ENCODE assay signal across 11 cellular contexts in genomic region chr22:39469681-39470461, GRCh38. TPM values are rescaled to one million over a fixed set of nuclear protein-coding genes. Genes with fewer than 3 reads are reported as not detected.
DNase-seq lines count a peak whose midpoint lies in the region; ATAC-seq and TF ChIP-seq lines count a peak whose summit lies in the region.
"Had no signal": no experiment of that assay in that cellular context is flagged by ENCODE, and none has a peak within 500 bp of the region (broad histone marks: within the 10 kb centered on the region; RNA-seq: fewer than 3 reads in every experiment).

No MANE protein-coding gene starts in this region.

- no peak overlapping the region for H3K27ac Mint-ChIP-seq in activated T-cell treated with anti-CD3 and anti-CD28 coated beads, Interleukin-2, amount 50 U/mL, for 24 hours
- H3K27ac Mint-ChIP-seq: activated CD8-positive, alpha-beta memory T cell treated with anti-CD3 and anti-CD28 coated beads, Interleukin-2, amount 10 ng/mL, durations not matched to agents 7 days and 5 days had no signal

- peaks cover 0 to 12% (median 0%) of the 10 kb centered on the region in 4 donors for H3K27me3 ChIP-seq in esophagus muscularis mucosa

- no peaks in the 10 kb centered on the region for H3K36me3 ChIP-seq in esophagus muscularis mucosa

- H3K4me3 Mint-ChIP-seq in activated T-cell treated with anti-CD3 and anti-CD28 coated beads, Interleukin-2, amount 50 U/mL, for 24 hours = no peak overlapping the region
- H3K4me3 Mint-ChIP-seq: activated CD8-positive, alpha-beta memory T cell treated with anti-CD3 and anti-CD28 coated beads, Interleukin-2, amount 10 ng/mL, durations not matched to agents 7 days and 5 days had no signal

- TF ChIP-seq POLR2A in esophagus muscularis mucosa (IDR thresholded peaks at IDR 0.05; ENCODE audit: low read depth) = no peak

- TF ChIP-seq EP300 in esophagus muscularis mucosa (IDR thresholded peaks at IDR 0.05) = no peak

- peak overlapping the region in 3 of 4 donors; percentile 57 to 69 (median 64) for H3K27ac ChIP-seq in esophagus muscularis mucosa (replicated peaks in 1 of 4)

- H3K27me3 Mint-ChIP-seq in activated T-cell treated with anti-CD3 and anti-CD28 coated beads, Interleukin-2, amount 50 U/mL, for 24 hours = no peaks in the 10 kb centered on the region
- H3K27me3 Mint-ChIP-seq: activated CD8-positive, alpha-beta memory T cell treated with anti-CD3 and anti-CD28 coated beads, Interleukin-2, amount 10 ng/mL, durations not matched to agents 7 days and 5 days had no signal

- DNase-seq in DMS53 (lab: John Stamatoyannopoulos, UW) (peak; percentile 75), NCI-H345 treated with DMSO at 0.1 percent for 48 hours (lab: John Stamatoyannopoulos, UW; ENCODE audit: unreplicated experiment) (peak; percentile 43), esophagus muscularis mucosa (ENCODE audit: extremely low spot score) (no peak), occipital lobe (lab: John Stamatoyannopoulos, UW) (peak; percentile 62)
- DNase-seq in stimulated activated naive CD4-positive, alpha-beta T cell treated with Interleukin-2 at 50 U/mL for 16 hours (lab: John Stamatoyannopoulos, UW) = no peak
- DNase-seq in activated T-cell treated with anti-CD3 and anti-CD28 coated beads, Interleukin-2, amount 50 U/mL, for 24 hours = no peak
- DNase-seq in activated CD4-positive, CD25-positive, alpha-beta regulatory T cell treated with anti-CD3 and anti-CD28 coated beads, Interleukin-2, amount 50 U/mL, for 72 hours = no peak
- DNase-seq: activated CD8-positive, alpha-beta memory T cell treated with anti-CD3 and anti-CD28 coated beads, Interleukin-2, amount 10 ng/mL, durations not matched to agents 7 days and 5 days; dermis blood vessel endothelial cell; RPMI8226 had no signal

- no peak for TF ChIP-seq CTCF in esophagus muscularis mucosa (IDR thresholded peaks at IDR 0.05)

- no peaks in the 10 kb centered on the region for H3K36me3 Mint-ChIP-seq in activated T-cell treated with anti-CD3 and anti-CD28 coated beads, Interleukin-2, amount 50 U/mL, for 24 hours (ENCODE audit: low read depth)
- H3K36me3 Mint-ChIP-seq: activated CD8-positive, alpha-beta memory T cell treated with anti-CD3 and anti-CD28 coated beads, Interleukin-2, amount 10 ng/mL, durations not matched to agents 7 days and 5 days had no signal

- no peak for ATAC-seq in GM21825 (IDR thresholded peaks at IDR 0.05; ENCODE audit: unreplicated experiment)
- ATAC-seq: activated CD8-positive, alpha-beta memory T cell treated with anti-CD3 and anti-CD28 coated beads, Interleukin-2, amount 10 ng/mL, durations not matched to agents 7 days and 5 days had no signal

- H3K4me1 Mint-ChIP-seq in activated T-cell treated with anti-CD3 and anti-CD28 coated beads, Interleukin-2, amount 50 U/mL, for 24 hours (ENCODE audit: low read depth) = peaks cover 16% of the 10 kb centered on the region

- H3K4me3 ChIP-seq in esophagus muscularis mucosa = no peak overlapping the region

- no peaks in the 10 kb centered on the region for H3K9me3 Mint-ChIP-seq in activated T-cell treated with anti-CD3 and anti-CD28 coated beads, Interleukin-2, amount 50 U/mL, for 24 hours

- peaks cover 52 to 80% (median 64%) of the 10 kb centered on the region in 4 donors for H3K4me1 ChIP-seq in esophagus muscularis mucosa

- intact Hi-C loops in esophagus muscularis mucosa (cut with DNase I) = no loop called here

- 77% methylated on average over 26 of the region's 27 CpGs for WGBS in esophagus muscularis mucosa

- H3K9me3 ChIP-seq in esophagus muscularis mucosa = no peaks in the 10 kb centered on the region

RNA-seq across cellular contexts. Expression of gene MGAT3, which starts 13.1 kb away (rescaled TPM):
- total RNA-seq in esophagus muscularis mucosa (1 to 10 TPM; 1.2 to 7.1 (median 3.6) TPM), occipital lobe (24.8 TPM)

RNA-seq across cellular contexts. Expression of gene MIEF1, which starts 32.2 kb away (rescaled TPM):
- total RNA-seq in esophagus muscularis mucosa (10 to 100 TPM; 19.7 to 21.7 (median 20.9) TPM), occipital lobe (16.1 TPM)

RNA-seq across cellular contexts. Expression of gene ATF4, which starts 50.5 kb away (rescaled TPM):
- total RNA-seq in esophagus muscularis mucosa (100 to 1,000 TPM; 516 to 895 (median 721) TPM), occipital lobe (90.3 TPM)

Comparison
In these comparisons a context has a peak if more than half of its experiments do, and no peak if none do; other contexts are left out.
1. DNase-seq: peak in DMS53 (single experiment), NCI-H345 treated with DMSO at 0.1 percent for 48 hours (single experiment) and occipital lobe (single experiment); none in esophagus muscularis mucosa (single experiment), stimulated activated naive CD4-positive, alpha-beta T cell treated with Interleukin-2 at 50 U/mL for 16 hours (single experiment), activated T-cell treated with anti-CD3 and anti-CD28 coated beads, Interleukin-2, amount 50 U/mL, for 24 hours (single experiment) and activated CD4-positive, CD25-positive, alpha-beta regulatory T cell treated with anti-CD3 and anti-CD28 coated beads, Interleukin-2, amount 50 U/mL, for 72 hours (single experiment).